Comparison of ENCODE assay signal across 10 cellular contexts in the genomic region with DNA sequence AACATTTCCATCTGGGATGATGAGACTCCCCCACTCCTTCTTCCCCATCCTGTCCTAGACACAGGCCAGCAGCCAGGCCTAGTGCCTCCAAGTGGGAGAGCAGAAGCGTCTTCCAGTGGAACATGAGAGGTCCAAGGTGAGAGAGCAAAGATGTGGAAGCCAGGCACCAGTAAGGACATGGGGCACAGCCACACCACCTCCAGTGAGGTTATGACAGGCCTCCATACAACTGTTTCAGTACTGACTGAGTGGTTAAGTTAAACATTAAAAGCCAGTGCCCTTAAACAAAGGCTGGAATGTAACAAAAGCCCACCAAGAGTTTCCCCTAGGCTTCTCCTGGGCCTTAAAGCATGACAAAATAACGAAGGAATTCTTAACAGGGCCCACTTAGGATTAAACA. TPM values are rescaled to one million over a fixed set of nuclear protein-coding genes. Genes with fewer than 3 reads are reported as not detected.
A peak's percentile ranks its signal among the peaks of the same experiment; 100 is the strongest.
DNase-seq lines count a peak whose midpoint lies in the region; ATAC-seq, FAIRE-seq and TF ChIP-seq lines count a peak whose summit lies in the region.
"Had no signal": no experiment of that assay in that cellular context is flagged by ENCODE, and none has a peak within 500 bp of the region (broad histone marks: within the 10 kb centered on the region; RNA-seq: fewer than 3 reads in every experiment).

No MANE protein-coding gene starts in this region.

- peaks cover 51% of the 10 kb centered on the region for H3K4me1 Mint-ChIP-seq in HFFc6 (ENCODE audit: low read depth)
- peaks cover 70% of the 10 kb centered on the region for H3K4me1 Mint-ChIP-seq in T-helper 17 cell

- no peak overlapping the region for H3K23ac ChIP-seq in mesendoderm (ENCODE audit: low read length)

- H3K18ac ChIP-seq in mesendoderm (ENCODE audit: low read length) = no peak overlapping the region

- no peak overlapping the region for H2BK120ac ChIP-seq in mesendoderm (ENCODE audit: low read depth, low read length)

- H3K4me3 Mint-ChIP-seq in HFFc6 (no peak overlapping the region), T-helper 17 cell (peak overlapping the region; percentile 97)

- H3K79me2 ChIP-seq in mesendoderm (ENCODE audit: control insufficient read depth, insufficient read depth, low read length) = peaks cover 49% of the 10 kb centered on the region

- H3K9ac ChIP-seq in mesendoderm (ENCODE audit: low read length) = no peak overlapping the region

- no peak overlapping the region for H3K4ac ChIP-seq in mesendoderm (ENCODE audit: low read depth, low read length)

- H2BK15ac ChIP-seq in mesendoderm (replicated peaks; ENCODE audit: low read depth) = no peak overlapping the region

- no peaks in the 10 kb centered on the region for H3K9me3 ChIP-seq in T-helper 17 cell (ENCODE audit: control insufficient read depth, low read length, poor library complexity, severe bottlenecking)

- H3K27me3 ChIP-seq in mesendoderm (ENCODE audit: insufficient read depth, low read length, poor library complexity) = no peaks in the 10 kb centered on the region

- H3K36me3 ChIP-seq in mesendoderm (ENCODE audit: control insufficient read depth, insufficient read depth, low read length) = peaks cover 10% of the 10 kb centered on the region

- H3K56ac ChIP-seq in mesendoderm (ENCODE audit: low read length) = peak overlapping the region; percentile 25

- no peak for ATAC-seq in T-helper 17 cell

- H2AK5ac ChIP-seq in mesendoderm (ENCODE audit: low read length) = no peak overlapping the region

- peak overlapping the region; percentile 17 for H3K27ac ChIP-seq in mesendoderm (ENCODE audit: low read depth, low read length)

- no peak overlapping the region for H3K4me3 ChIP-seq in mesendoderm (ENCODE audit: low read length)

- WGBS in mesendoderm (ENCODE audit: extremely low coverage, insufficient coverage, low lambda C conversion rate) = no CpG with 5 or more reads among the region's 2 CpGs

- H3K4me2 ChIP-seq in mesendoderm (ENCODE audit: low read length) = peak overlapping the region; percentile 27

- FAIRE-seq in GM18507 (lab: Jason Lieb, UNC) (peak; percentile 76), HTR-8/SVneo (lab: Jason Lieb, UNC) (no peak), D721Med (lab: Jason Lieb, UNC) (no peak)

- peaks cover 34% of the 10 kb centered on the region for H3K79me1 ChIP-seq in mesendoderm (ENCODE audit: low read length)

- H3K9me3 Mint-ChIP-seq in HFFc6 = no peaks in the 10 kb centered on the region

- peaks cover 10% of the 10 kb centered on the region for H3K4me1 ChIP-seq in mesendoderm (ENCODE audit: control insufficient read depth, low read depth, low read length)

- H3K27me3 Mint-ChIP-seq in HFFc6 (ENCODE audit: insufficient read depth) = no peaks in the 10 kb centered on the region
- H3K27me3 Mint-ChIP-seq in T-helper 17 cell = no peaks in the 10 kb centered on the region

- DNase-seq in GM18507 (ENCODE audit: extremely low spot score, insufficient read length, low read depth) (no peak), HFFc6 (no peak), T-helper 17 cell (no peak), mesendoderm (peak; percentile 48), HTR-8/SVneo (ENCODE audit: insufficient read length, low spot score) (no peak), epidermal melanocyte (ENCODE audit: insufficient read length, low spot score) (no peak), DMS53 treated with DMSO at 0.1 percent for 48 hours (lab: John Stamatoyannopoulos, UW; ENCODE audit: unreplicated experiment) (no peak), D721Med (ENCODE audit: insufficient read length, low spot score) (no peak)
- DNase-seq: hippocampal formation, retina had no signal

- H3K27ac Mint-ChIP-seq in HFFc6 (peak overlapping the region; percentile 3; the same call in 1 of the 2 replicates), T-helper 17 cell (peak overlapping the region; percentile 99)

- TF ChIP-seq CTCF in HFFc6 (IDR thresholded peaks at IDR 0.05) (no peak), D721Med (IDR thresholded peaks at IDR 0.05; ENCODE audit: insufficient read depth, missing control alignments) (no peak)

- peaks cover 63% of the 10 kb centered on the region for H3K36me3 Mint-ChIP-seq in HFFc6 (ENCODE audit: low read depth)
- peaks cover 18% of the 10 kb centered on the region for H3K36me3 Mint-ChIP-seq in T-helper 17 cell (ENCODE audit: low read depth)

- no peak overlapping the region for H2BK5ac ChIP-seq in mesendoderm (ENCODE audit: low read length)

- H4K8ac ChIP-seq in mesendoderm (ENCODE audit: low read depth, low read length) = no peak overlapping the region

- H4K5ac ChIP-seq in mesendoderm (ENCODE audit: low read length) = no peak overlapping the region

RNA-seq across cellular contexts. Expression of gene ZBTB24, which starts 5.3 kb away (rescaled TPM):
- total RNA-seq in HFFc6 (2021; fragmentation: NEBNext Ultra II Directional; extraction: Animal tissue kit (Norgen Biotek cat#: 25700)) = 1 to 10 TPM; 5.7 to 6.3 (median 6.1) TPM
- 10 to 100 TPM; 14.3 to 15.3 TPM for total RNA-seq in T-helper 17 cell
- polyA plus RNA-seq in mesendoderm (2013, experiment 1 of 2) = 12.4 TPM
- polyA plus RNA-seq in mesendoderm (2013, experiment 2 of 2) = 12.1 TPM

RNA-seq across cellular contexts. Expression of gene MICAL1, which starts 22.2 kb away (rescaled TPM):
- total RNA-seq in HFFc6 (2021; fragmentation: NEBNext Ultra II Directional; extraction: Animal tissue kit (Norgen Biotek cat#: 25700)) = 10 to 100 TPM; 37.9 to 44.9 (median 40.4) TPM
- 100 to 1,000 TPM; 136 TPM for total RNA-seq in T-helper 17 cell
- polyA plus RNA-seq in mesendoderm (2013, experiment 1 of 2) = 17.0 TPM
- 18.8 TPM for polyA plus RNA-seq in mesendoderm (2013, experiment 2 of 2)

RNA-seq across cellular contexts. Expression of gene SMPD2, which starts 37.2 kb away (rescaled TPM):
- total RNA-seq in HFFc6 (2021; fragmentation: NEBNext Ultra II Directional; extraction: Animal tissue kit (Norgen Biotek cat#: 25700)) = 1 to 10 TPM; 5.0 to 7.4 (median 5.7) TPM
- 10 to 100 TPM; 22.9 to 49.5 TPM for total RNA-seq in T-helper 17 cell
- 5.7 TPM for polyA plus RNA-seq in mesendoderm (2013, experiment 1 of 2)
- polyA plus RNA-seq in mesendoderm (2013, experiment 2 of 2) = 5.5 TPM

RNA-seq across cellular contexts. Expression of gene PPIL6, which starts 37.3 kb away (rescaled TPM):
- total RNA-seq in HFFc6 (2021; fragmentation: NEBNext Ultra II Directional; extraction: Animal tissue kit (Norgen Biotek cat#: 25700)) = under 1 TPM in 5 of 6 experiments, not detected in 1; 0.21 to 0.53 (median 0.43) TPM
- total RNA-seq in T-helper 17 cell = 1 to 10 TPM in 1 of 2 donors, under 1 TPM in 1; 0.83 to 1.6 TPM
- polyA plus RNA-seq in mesendoderm (2013, experiment 1 of 2) = 0.29 TPM
- polyA plus RNA-seq in mesendoderm (2013, experiment 2 of 2) = 0.29 TPM
